8 cellular contexts compared by ENCODE assay signal in the genomic region with DNA sequence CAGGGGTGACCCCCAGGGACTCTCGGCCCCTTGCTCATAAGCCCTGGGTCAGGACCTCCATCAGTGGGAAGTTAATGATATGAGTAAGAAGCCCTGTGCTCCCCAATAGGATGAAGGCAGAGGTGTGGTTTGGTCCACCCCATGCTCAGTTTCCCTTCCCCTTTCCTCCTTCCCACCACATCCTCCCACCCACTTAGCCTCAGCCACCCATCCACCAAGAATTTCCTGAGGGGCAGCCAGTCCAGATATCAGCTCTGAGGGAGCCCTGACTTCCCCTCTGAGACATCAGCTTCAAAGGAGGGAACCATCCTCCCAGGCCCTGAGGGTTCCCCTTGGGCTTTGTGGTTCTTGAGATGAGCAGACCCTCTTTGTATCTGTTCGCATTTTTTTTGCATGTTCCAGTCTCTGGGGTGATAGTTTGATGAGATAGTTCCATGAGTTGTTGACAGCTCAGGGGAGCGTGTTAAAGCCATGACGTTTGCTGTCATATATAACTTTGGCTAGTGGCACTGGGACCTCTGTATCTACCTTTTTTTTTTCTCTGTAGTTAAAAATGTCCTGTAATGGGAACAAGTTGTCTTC.
DNase-seq lines count a peak whose midpoint lies in the region; ATAC-seq and TF ChIP-seq lines count a peak whose summit lies in the region.

No MANE protein-coding gene starts in this region.

- no peak overlapping the region for H3K4me3 Mint-ChIP-seq in activated T-helper 2 cell treated with anti-CD3 and anti-CD28 coated beads, Interferon-gamma antibody, Interleukin-2, Interleukin-4, amounts not matched to agents 10 μg/mL and 5 μg/mL and 100 μg/mL, durations not matched to agents 14 hours and 24 hours and 36 hours (ENCODE audit: low read depth)
- H3K4me3 Mint-ChIP-seq in stimulated activated memory B cell treated with anti-CD40 and anti-IgM and Interleukin-4, amounts not matched to agents 10 μg/mL and 1 μg/mL and 100 μg/mL, for 72 hours: peak overlapping the region; percentile 1
- no peak overlapping the region for H3K4me3 Mint-ChIP-seq in osteocyte (ENCODE audit: unreplicated experiment)

- no peaks in the 10 kb centered on the region for H3K9me3 Mint-ChIP-seq in activated T-helper 2 cell treated with anti-CD3 and anti-CD28 coated beads, Interferon-gamma antibody, Interleukin-2, Interleukin-4, amounts not matched to agents 10 μg/mL and 5 μg/mL and 100 μg/mL, durations not matched to agents 14 hours and 24 hours and 36 hours
- H3K9me3 Mint-ChIP-seq in stimulated activated memory B cell treated with anti-CD40 and anti-IgM and Interleukin-4, amounts not matched to agents 10 μg/mL and 1 μg/mL and 100 μg/mL, for 72 hours: peaks cover 10% of the 10 kb centered on the region
- H3K9me3 Mint-ChIP-seq in osteocyte (ENCODE audit: unreplicated experiment): no peaks in the 10 kb centered on the region

- no peak overlapping the region for H3K4me3 ChIP-seq in GM12865 (ENCODE audit: low read depth, low read length)

- peak; percentile 97 for DNase-seq in GM12865 (ENCODE audit: low read depth)
- no peak for DNase-seq in activated T-helper 2 cell treated with anti-CD3 and anti-CD28 coated beads, Interferon-gamma antibody, Interleukin-2, Interleukin-4, amounts not matched to agents 10 μg/mL and 5 μg/mL and 100 μg/mL, durations not matched to agents 14 hours and 24 hours and 36 hours (ENCODE audit: low spot score)
- DNase-seq in omental fat pad (ENCODE audit: low spot score): no peak
- DNase-seq in osteocyte (ENCODE audit: extremely low spot score, unreplicated experiment): no peak
- no peak for DNase-seq in HuH-7.5 (ENCODE audit: low spot score)

- no peak for TF ChIP-seq CTCF in GM12865 (IDR thresholded peaks at IDR 0.05; ENCODE audit: insufficient read depth, low read depth, low read length, missing control alignments)
- TF ChIP-seq CTCF in omental fat pad (IDR thresholded peaks at IDR 0.05): no peak
- TF ChIP-seq CTCF in osteocyte (IDR thresholded peaks at IDR 0.05): no peak

- H3K4me1 Mint-ChIP-seq in activated T-helper 2 cell treated with anti-CD3 and anti-CD28 coated beads, Interferon-gamma antibody, Interleukin-2, Interleukin-4, amounts not matched to agents 10 μg/mL and 5 μg/mL and 100 μg/mL, durations not matched to agents 14 hours and 24 hours and 36 hours (ENCODE audit: low read depth): peaks cover 41% of the 10 kb centered on the region
- H3K4me1 Mint-ChIP-seq in stimulated activated memory B cell treated with anti-CD40 and anti-IgM and Interleukin-4, amounts not matched to agents 10 μg/mL and 1 μg/mL and 100 μg/mL, for 72 hours: peaks cover 63% of the 10 kb centered on the region
- H3K4me1 Mint-ChIP-seq in osteocyte (ENCODE audit: unreplicated experiment): peaks cover 5% of the 10 kb centered on the region

- H3K27ac Mint-ChIP-seq in activated T-helper 2 cell treated with anti-CD3 and anti-CD28 coated beads, Interferon-gamma antibody, Interleukin-2, Interleukin-4, amounts not matched to agents 10 μg/mL and 5 μg/mL and 100 μg/mL, durations not matched to agents 14 hours and 24 hours and 36 hours: peak overlapping the region; percentile 58
- peak overlapping the region; percentile 80 for H3K27ac Mint-ChIP-seq in stimulated activated memory B cell treated with anti-CD40 and anti-IgM and Interleukin-4, amounts not matched to agents 10 μg/mL and 1 μg/mL and 100 μg/mL, for 72 hours
- H3K27ac Mint-ChIP-seq in osteocyte (ENCODE audit: unreplicated experiment): no peak overlapping the region

- intact Hi-C loops in activated T-helper 2 cell treated with anti-CD3 and anti-CD28 coated beads, Interferon-gamma antibody, Interleukin-2, Interleukin-4, amounts not matched to agents 10 μg/mL and 5 μg/mL and 100 μg/mL, durations not matched to agents 14 hours and 24 hours and 36 hours (cut with micrococcal nuclease): loop anchor here (1.0 to 10.0 kb wide), 8 partner anchors 9 to 552 kb away; partner anchors contain the start of genes CPSF2 and NDUFB1

- peaks cover 77% of the 10 kb centered on the region for H3K36me3 Mint-ChIP-seq in activated T-helper 2 cell treated with anti-CD3 and anti-CD28 coated beads, Interferon-gamma antibody, Interleukin-2, Interleukin-4, amounts not matched to agents 10 μg/mL and 5 μg/mL and 100 μg/mL, durations not matched to agents 14 hours and 24 hours and 36 hours (ENCODE audit: low read depth)
- peaks cover 60% of the 10 kb centered on the region for H3K36me3 Mint-ChIP-seq in stimulated activated memory B cell treated with anti-CD40 and anti-IgM and Interleukin-4, amounts not matched to agents 10 μg/mL and 1 μg/mL and 100 μg/mL, for 72 hours
- peaks cover 23% of the 10 kb centered on the region for H3K36me3 Mint-ChIP-seq in osteocyte (ENCODE audit: unreplicated experiment)

- ATAC-seq in GM19467 (IDR thresholded peaks at IDR 0.05; ENCODE audit: unreplicated experiment) (peak; percentile 66), HG03460 (IDR thresholded peaks at IDR 0.05; ENCODE audit: unreplicated experiment) (peak; percentile 82), omental fat pad (ENCODE audit: low FRiP score) (no peak)
- ATAC-seq in stimulated activated memory B cell treated with anti-CD40 and anti-IgM and Interleukin-4, amounts not matched to agents 10 μg/mL and 1 μg/mL and 100 μg/mL, for 72 hours: peak; percentile 94

- no peaks in the 10 kb centered on the region for H3K27me3 Mint-ChIP-seq in activated T-helper 2 cell treated with anti-CD3 and anti-CD28 coated beads, Interferon-gamma antibody, Interleukin-2, Interleukin-4, amounts not matched to agents 10 μg/mL and 5 μg/mL and 100 μg/mL, durations not matched to agents 14 hours and 24 hours and 36 hours (ENCODE audit: low read depth)
- no peaks in the 10 kb centered on the region for H3K27me3 Mint-ChIP-seq in stimulated activated memory B cell treated with anti-CD40 and anti-IgM and Interleukin-4, amounts not matched to agents 10 μg/mL and 1 μg/mL and 100 μg/mL, for 72 hours
- H3K27me3 Mint-ChIP-seq in osteocyte (ENCODE audit: unreplicated experiment): no peaks in the 10 kb centered on the region
